In the genomic region with DNA sequence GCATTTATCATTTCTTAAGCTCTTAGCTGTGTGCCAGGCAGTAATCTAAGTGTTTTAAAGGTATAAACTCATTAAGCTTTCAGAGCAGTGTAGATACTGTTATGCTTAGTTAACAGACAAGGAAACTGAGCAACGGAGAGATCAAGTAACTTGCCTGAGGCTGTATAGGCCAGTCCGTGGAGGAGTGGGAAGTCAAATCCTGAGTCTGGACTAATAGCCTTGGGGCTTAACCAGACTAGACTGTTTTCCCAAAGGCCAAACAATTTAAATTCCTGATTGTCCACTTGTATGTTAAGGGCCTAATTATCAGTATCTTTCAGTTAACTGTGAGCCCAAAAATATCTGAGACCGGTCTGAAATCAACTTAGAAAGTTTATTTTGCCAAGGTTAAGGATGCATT, we compare ENCODE assay signal across 28 cellular contexts. TPM values are rescaled to one million over a fixed set of nuclear protein-coding genes. Genes with fewer than 3 reads are reported as not detected.
DNase-seq lines count a peak whose midpoint lies in the region; ATAC-seq and TF ChIP-seq lines count a peak whose summit lies in the region.
"Had no signal": no experiment of that assay in that cellular context is flagged by ENCODE, and none has a peak within 500 bp of the region (broad histone marks: within the 10 kb centered on the region; RNA-seq: fewer than 3 reads in every experiment).

No MANE protein-coding gene starts in this region.

- intact Hi-C loops in psoas muscle (cut with DNase I): loop anchor here in 1 of 2 donors (5.0 kb wide), 1 partner anchor 130 kb away; no protein-coding TSS in a partner anchor

- no peak for ATAC-seq in activated T-cell treated with anti-CD3 and anti-CD28 coated beads, Interleukin-2, amount 50 U/mL, for 4 hours
- ATAC-seq in psoas muscle (no peak), GM18502 (IDR thresholded peaks at IDR 0.05; ENCODE audit: poor library complexity, unreplicated experiment) (no peak)
- ATAC-seq: A549, Panc1, sciatic nerve, upper lobe of right lung had no signal

- H3K9me2 ChIP-seq in MM.1S (replicated peaks; ENCODE audit: insufficient read depth, low read length): no peaks in the 10 kb centered on the region

- peak overlapping the region; percentile 14; the same call in 1 of the 2 replicates for H3K4me2 ChIP-seq in MM.1S (ENCODE audit: low read depth, low read length)
- H3K4me2 ChIP-seq: A549 had no signal

- no peaks in the 10 kb centered on the region for H4K20me1 ChIP-seq in MM.1S (ENCODE audit: insufficient read depth, low read length)

- no peak overlapping the region for H3K4me3 ChIP-seq in MM.1S (ENCODE audit: low read length)
- peak overlapping the region; percentile 86 for H3K4me3 ChIP-seq in psoas muscle
- H3K4me3 ChIP-seq: A549, SJCRH30 had no signal

- H3K36me3 ChIP-seq in MM.1S (replicated peaks; ENCODE audit: insufficient read depth, low read length) (0 out of 2 replicates have a peak, but pooled peaks cover 4% of the 10 kb centered on the region), psoas muscle (ENCODE audit: insufficient read depth in 1 of 2, low read depth in 1 of 2) (peaks cover 0 to 7% of the 10 kb centered on the region in 2 donors)

- CTCF ChIA-PET in RWPE1 (lab: Yijun Ruan, JAX): interaction anchor here (1.2 kb wide), 1 partner anchor 34 kb away, joined by 3 read pairs; no protein-coding TSS in a partner anchor

- POLR2A ChIA-PET in RWPE1 (lab: Yijun Ruan, JAX; ENCODE audit: low non-redundant PET): no interaction called here

- H3K27ac Mint-ChIP-seq in brain: no peak overlapping the region
- H3K27ac Mint-ChIP-seq: activated naive CD4-positive, alpha-beta T cell treated with anti-CD3 and anti-CD28 coated beads for 36 hours had no signal

- no peaks in the 10 kb centered on the region for H3K27me3 ChIP-seq in MM.1S (replicated peaks; ENCODE audit: insufficient read depth, low read length)
- no peaks in the 10 kb centered on the region for H3K27me3 ChIP-seq in psoas muscle (ENCODE audit: insufficient read depth in 3 of 3, low read length in 2 of 3)
- H3K27me3 ChIP-seq: ascending aorta, BE2C, dorsolateral prefrontal cortex, SJCRH30, upper lobe of right lung had no signal

- peaks cover 56% of the 10 kb centered on the region for H3F3A ChIP-seq in MM.1S (ENCODE audit: insufficient read depth, low read length)

- H3K4me1 ChIP-seq in MM.1S (ENCODE audit: low read length): peaks cover 57% of the 10 kb centered on the region
- H3K4me1 ChIP-seq in psoas muscle: peaks cover 26% of the 10 kb centered on the region
- H3K4me1 ChIP-seq: A549, BE2C, parathyroid adenoma had no signal

- no peaks in the 10 kb centered on the region for H3K9me3 ChIP-seq in MM.1S (replicated peaks; ENCODE audit: insufficient read depth, low read length)
- peaks cover 4% of the 10 kb centered on the region for H3K9me3 ChIP-seq in psoas muscle
- H3K9me3 ChIP-seq: BE2C, upper lobe of right lung had no signal

- peaks cover under 1% of the 10 kb centered on the region for H3K9me3 Mint-ChIP-seq in activated T-cell treated with anti-CD3 and anti-CD28 coated beads, Interleukin-2, amount 50 U/mL, for 4 hours
- peaks cover 20 to 52% (median 34%) of the 10 kb centered on the region in 5 experiments for H3K9me3 Mint-ChIP-seq in brain
- H3K9me3 Mint-ChIP-seq: central memory CD8-positive, alpha-beta T cell had no signal

- H2AFZ ChIP-seq in MM.1S (ENCODE audit: low read length): no peak overlapping the region
- H2AFZ ChIP-seq: parathyroid adenoma had no signal

- 84 to 91% (median 85%) methylated on average over 3 of the region's 3 CpGs for WGBS in psoas muscle, 3 donors

- H3K79me2 ChIP-seq in MM.1S (ENCODE audit: low read length): peaks cover 68% of the 10 kb centered on the region

- H3K27ac ChIP-seq in MM.1S (ENCODE audit: low read length) (no peak overlapping the region), psoas muscle (no peak overlapping the region), RWPE1 (no peak overlapping the region)
- H3K27ac ChIP-seq: A549, ascending aorta, parathyroid adenoma, SJCRH30, upper lobe of right lung had no signal

- peak overlapping the region; percentile 13 for H3K4me3 Mint-ChIP-seq in activated T-cell treated with anti-CD3 and anti-CD28 coated beads, Interleukin-2, amount 50 U/mL, for 4 hours
- H3K4me3 Mint-ChIP-seq in brain: peak overlapping the region in 3 of 5 experiments; percentile 4 to 60 (median 24)
- H3K4me3 Mint-ChIP-seq: activated naive CD4-positive, alpha-beta T cell treated with anti-CD3 and anti-CD28 coated beads for 36 hours had no signal

- H3K4me1 Mint-ChIP-seq in activated T-cell treated with anti-CD3 and anti-CD28 coated beads, Interleukin-2, amount 50 U/mL, for 4 hours (ENCODE audit: low read depth): peaks cover 56% of the 10 kb centered on the region
- no peaks in the 10 kb centered on the region for H3K4me1 Mint-ChIP-seq in brain

- no peaks in the 10 kb centered on the region for H3K27me3 Mint-ChIP-seq in activated T-cell treated with anti-CD3 and anti-CD28 coated beads, Interleukin-2, amount 50 U/mL, for 4 hours (ENCODE audit: low read depth)
- H3K27me3 Mint-ChIP-seq in brain: peaks cover 4% of the 10 kb centered on the region
- H3K27me3 Mint-ChIP-seq: central memory CD8-positive, alpha-beta T cell had no signal

- no peak for DNase-seq in activated T-cell treated with anti-CD3 and anti-CD28 coated beads, Interleukin-2, amount 50 U/mL, for 4 hours
- DNase-seq in activated T-cell treated with anti-CD3 and anti-CD28 coated beads, Interleukin-2, amount 50 U/mL, for 48 hours: no peak
- no peak for DNase-seq in MM.1S
- no peak for DNase-seq in psoas muscle
- DNase-seq in NCI-H2196 treated with DMSO at 0.1 percent for 48 hours (lab: John Stamatoyannopoulos, UW; ENCODE audit: unreplicated experiment): no peak
- DNase-seq in RWPE1 (ENCODE audit: low spot score): no peak
- DNase-seq: activated CD4-positive, alpha-beta T cell treated with anti-CD3 and anti-CD28 coated beads, Interleukin-2, amount 50 U/mL, for 1 hour; activated CD8-positive, alpha-beta memory T cell treated with anti-CD3 and anti-CD28 coated beads, Interleukin-2, amount 50 U/mL, for 48 hours; activated naive CD4-positive, alpha-beta T cell treated with anti-CD3 and anti-CD28 coated beads for 36 hours; BE2C; dorsolateral prefrontal cortex; glutamatergic neuron; IMR-90; kidney glomerular epithelial cell; mammary epithelial cell; NCI-H82; SJCRH30; stimulated activated CD8-positive, alpha-beta memory T cell treated with anti-CD3 and anti-CD28 coated beads, Interleukin-4, amount 100 ng/mL, for 48 hours; T-helper 2 cell; upper lobe of right lung had no signal

- no peak overlapping the region for H3K9ac ChIP-seq in MM.1S (ENCODE audit: low read length)
- H3K9ac ChIP-seq: parathyroid adenoma had no signal

- peaks cover 11% of the 10 kb centered on the region for H3K36me3 Mint-ChIP-seq in activated T-cell treated with anti-CD3 and anti-CD28 coated beads, Interleukin-2, amount 50 U/mL, for 4 hours (ENCODE audit: insufficient read depth)
- peaks cover 59% of the 10 kb centered on the region for H3K36me3 Mint-ChIP-seq in brain

- TF ChIP-seq CTCF in MM.1S (IDR thresholded peaks at IDR 0.05; ENCODE audit: low read length): no peak
- no peak for TF ChIP-seq CTCF in brain (conservative IDR thresholded peaks at IDR 0.05)
- no peak for TF ChIP-seq CTCF in psoas muscle (IDR thresholded peaks at IDR 0.05)
- no peak for TF ChIP-seq CTCF in RWPE1 (conservative IDR thresholded peaks at IDR 0.05; ENCODE audit: low read depth)

RNA-seq across cellular contexts. Expression of a gene that starts 2.6 kb away (rescaled TPM):
- total RNA-seq in activated T-cell treated with anti-CD3 and anti-CD28 coated beads, Interleukin-2, amount 50 U/mL, for 4 hours: 10 to 100 TPM; 21.1 to 33.9 (median 30.8) TPM
- polyA plus RNA-seq in brain (ENCODE audit: insufficient read depth, low read depth, low replicate concordance) (14.9 TPM), psoas muscle (10 to 100 TPM; 10.4 to 31.6 (median 10.9) TPM)
- 10 to 100 TPM; 16.1 to 20.8 (median 18.2) TPM for total RNA-seq in psoas muscle
